1 cellular context compared by ENCODE assay signal in genomic region chr10:95773454-95773853, GRCh38. TPM values are rescaled to one million over a fixed set of nuclear protein-coding genes. Genes with fewer than 3 reads are reported as not detected.
"Had no signal": no experiment of that assay in that cellular context is flagged by ENCODE, and none has a peak within 500 bp of the region (broad histone marks: within the 10 kb centered on the region; RNA-seq: fewer than 3 reads in every experiment).

No MANE protein-coding gene starts in this region.

RNA-seq across cellular contexts. Expression of gene ENTPD1, which starts 17.5 kb away (rescaled TPM):
- total RNA-seq: bronchial epithelial cell had no signal
